In the genomic region with DNA sequence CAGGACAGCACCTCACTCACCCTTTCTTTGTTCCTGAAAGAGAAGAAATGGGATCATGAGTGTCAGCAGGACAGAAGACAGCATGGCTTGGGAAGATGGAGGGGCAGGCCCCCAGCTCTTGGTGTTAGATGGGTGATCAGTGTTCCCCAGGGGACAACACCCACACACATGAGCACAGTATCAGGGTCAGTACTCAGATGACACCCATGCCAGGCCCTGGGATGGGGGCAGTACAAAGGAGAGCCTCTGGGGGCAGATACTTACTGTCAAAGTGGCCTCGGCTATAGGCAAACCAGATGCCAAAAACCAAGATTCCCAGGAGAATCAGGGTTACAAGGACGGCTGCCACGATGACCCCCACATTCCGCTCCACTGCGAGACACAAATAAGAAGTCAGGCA, we compare ENCODE assay signal across 16 cellular contexts. TPM values are rescaled to one million over a fixed set of nuclear protein-coding genes. Genes with fewer than 3 reads are reported as not detected.
A peak's percentile ranks its signal among the peaks of the same experiment; 100 is the strongest.
DNase-seq lines count a peak whose midpoint lies in the region; ATAC-seq and TF ChIP-seq lines count a peak whose summit lies in the region.
"Had no signal": no experiment of that assay in that cellular context is flagged by ENCODE, and none has a peak within 500 bp of the region (broad histone marks: within the 10 kb centered on the region; RNA-seq: fewer than 3 reads in every experiment).

No MANE protein-coding gene starts in this region.

- H3K9me3 Mint-ChIP-seq in memory B cell = no peaks in the 10 kb centered on the region
- H3K9me3 Mint-ChIP-seq in naive thymus-derived CD4-positive, alpha-beta T cell = no peaks in the 10 kb centered on the region
- H3K9me3 Mint-ChIP-seq: CD14-positive monocyte, IgD-negative memory B cell had no signal

- peak overlapping the region; percentile 85 for H3K27ac Mint-ChIP-seq in memory B cell
- no peak overlapping the region for H3K27ac Mint-ChIP-seq in naive thymus-derived CD4-positive, alpha-beta T cell
- H3K27ac Mint-ChIP-seq: IgD-negative memory B cell had no signal

- intact Hi-C loops in naive thymus-derived CD4-positive, alpha-beta T cell (cut with micrococcal nuclease) = no loop called here

- no peak overlapping the region for H3K27ac ChIP-seq in WERI-Rb-1
- H3K27ac ChIP-seq in naive thymus-derived CD4-positive, alpha-beta T cell (ENCODE audit: low read depth, low read length) = no peak overlapping the region
- H3K27ac ChIP-seq: SJSA1 had no signal

- H3K27me3 Mint-ChIP-seq in memory B cell = no peaks in the 10 kb centered on the region
- H3K27me3 Mint-ChIP-seq in naive thymus-derived CD4-positive, alpha-beta T cell = no peaks in the 10 kb centered on the region
- H3K27me3 Mint-ChIP-seq: IgD-negative memory B cell had no signal

- H3K9me3 ChIP-seq in BE2C = no peaks in the 10 kb centered on the region
- H3K9me3 ChIP-seq in WERI-Rb-1 (ENCODE audit: severe bottlenecking) = no peaks in the 10 kb centered on the region
- no peaks in the 10 kb centered on the region for H3K9me3 ChIP-seq in naive thymus-derived CD4-positive, alpha-beta T cell (ENCODE audit: control insufficient read depth in 2 of 3, low read length in 3 of 3)
- H3K9me3 ChIP-seq: SJSA1 had no signal

- H3K36me3 Mint-ChIP-seq in memory B cell = peaks cover 13% of the 10 kb centered on the region
- peaks cover 1 to 41% (median 10%) of the 10 kb centered on the region in 5 donors for H3K36me3 Mint-ChIP-seq in naive thymus-derived CD4-positive, alpha-beta T cell

- TF ChIP-seq CTCF in BE2C (IDR thresholded peaks at IDR 0.05; ENCODE audit: low read depth, low read length) (peak; percentile 13; the same call in 1 of the 2 replicates), WERI-Rb-1 (IDR thresholded peaks at IDR 0.05; ENCODE audit: low read depth, low read length) (0 out of 2 replicates have a peak, but pooled peaks have one; percentile 15), GM20000 (IDR thresholded peaks at IDR 0.05; ENCODE audit: extremely low read depth, missing control alignments) (no peak)

- CTCF ChIA-PET in naive thymus-derived CD4-positive, alpha-beta T cell (lab: Charles Lee) = interaction anchor here (0.9 to 7.8 kb wide), 2 partner anchors 100 to 118 kb away, joined by 3 to 123 read pairs; a partner anchor contains a TSS

- no peaks in the 10 kb centered on the region for H3K4me1 ChIP-seq in BE2C
- H3K4me1 ChIP-seq in naive thymus-derived CD4-positive, alpha-beta T cell (ENCODE audit: control insufficient read depth in 2 of 2, insufficient read depth in 2 of 2, low read length in 2 of 2) = no peaks in the 10 kb centered on the region

- H3K4me3 ChIP-seq in BE2C (ENCODE audit: low read depth, low read length) = no peak overlapping the region
- no peak overlapping the region for H3K4me3 ChIP-seq in WERI-Rb-1 (ENCODE audit: low read depth, low read length)
- H3K4me3 ChIP-seq in naive thymus-derived CD4-positive, alpha-beta T cell (ENCODE audit: low read length) = no peak overlapping the region
- H3K4me3 ChIP-seq: SJSA1 had no signal

- DNase-seq in BE2C = no peak
- no peak for DNase-seq in WERI-Rb-1
- no peak for DNase-seq in memory B cell (ENCODE audit: low spot score in 2 of 2)
- DNase-seq in naive thymus-derived CD4-positive, alpha-beta T cell = no peak
- no peak for DNase-seq in GM20000 (ENCODE audit: low spot score)
- no peak for DNase-seq in erythroblast (lab: John Stamatoyannopoulos, UW)
- DNase-seq: COR-L47, GOT3, NCI-H1436, NCI-H2029 treated with DMSO at 0.1 percent for 48 hours, NCI-H524, RPMI8226 had no signal

- H3K4me1 Mint-ChIP-seq in memory B cell = peaks cover 5% of the 10 kb centered on the region
- peaks cover 6 to 12% (median 9%) of the 10 kb centered on the region in 7 donors for H3K4me1 Mint-ChIP-seq in naive thymus-derived CD4-positive, alpha-beta T cell

- H3K27me3 ChIP-seq in BE2C (no peaks in the 10 kb centered on the region), WERI-Rb-1 (ENCODE audit: insufficient read depth, low read depth, severe bottlenecking) (no peaks in the 10 kb centered on the region)
- H3K27me3 ChIP-seq in naive thymus-derived CD4-positive, alpha-beta T cell (ENCODE audit: control insufficient read depth in 2 of 2, insufficient read depth in 2 of 2, low read length in 2 of 2) = no peaks in the 10 kb centered on the region
- H3K27me3 ChIP-seq: SJSA1 had no signal

- no peak for TF ChIP-seq POLR2A in erythroblast (IDR thresholded peaks at IDR 0.05; ENCODE audit: low read length)

- no peaks in the 10 kb centered on the region for H3K36me3 ChIP-seq in BE2C
- H3K36me3 ChIP-seq in WERI-Rb-1 = peaks cover 58% of the 10 kb centered on the region
- H3K36me3 ChIP-seq in naive thymus-derived CD4-positive, alpha-beta T cell (ENCODE audit: control insufficient read depth in 2 of 3, insufficient read depth in 3 of 3, low read length in 3 of 3) = peaks cover 0 to 33% (median 12%) of the 10 kb centered on the region in 3 experiments
- H3K36me3 ChIP-seq: SJSA1 had no signal

- ATAC-seq in memory B cell (ENCODE audit: low read depth) = no peak
- ATAC-seq in naive thymus-derived CD4-positive, alpha-beta T cell = no peak

- POLR2A ChIA-PET in naive thymus-derived CD4-positive, alpha-beta T cell (lab: Charles Lee) = interaction anchor here (0.9 kb wide), 1 partner anchor 99 kb away, joined by 5 read pairs; a partner anchor contains a TSS

- no peak overlapping the region for H3K4me3 Mint-ChIP-seq in memory B cell
- H3K4me3 Mint-ChIP-seq in naive thymus-derived CD4-positive, alpha-beta T cell = no peak overlapping the region
- H3K4me3 Mint-ChIP-seq: IgD-negative memory B cell had no signal

RNA-seq across cellular contexts. Expression of a gene that starts 21.6 kb away (rescaled TPM):
- 0.54 TPM for polyA plus RNA-seq in BE2C (2012; ENCODE audit: insufficient read depth, insufficient read length, low read depth)
- 10 to 100 TPM; 11.3 to 23.7 (median 16.5) TPM for total RNA-seq in naive thymus-derived CD4-positive, alpha-beta T cell
- 10 to 100 TPM; 12.7 to 14.4 TPM for polyA plus RNA-seq in naive thymus-derived CD4-positive, alpha-beta T cell

RNA-seq across cellular contexts. Expression of a gene that starts 39.4 kb away (rescaled TPM):
- not detected for polyA plus RNA-seq in BE2C (2012; ENCODE audit: insufficient read depth, insufficient read length, low read depth)
- 10 to 100 TPM; 49.8 to 84.0 (median 58.2) TPM for total RNA-seq in naive thymus-derived CD4-positive, alpha-beta T cell
- 100 to 1,000 TPM; 349 to 494 TPM for polyA plus RNA-seq in naive thymus-derived CD4-positive, alpha-beta T cell

RNA-seq across cellular contexts. Expression of a gene that starts 44.8 kb away (rescaled TPM):
- not detected for polyA plus RNA-seq in BE2C (2012; ENCODE audit: insufficient read depth, insufficient read length, low read depth)
- not detected for total RNA-seq in naive thymus-derived CD4-positive, alpha-beta T cell
- polyA plus RNA-seq in naive thymus-derived CD4-positive, alpha-beta T cell = not detected
- total RNA-seq: HT-29, SJSA1 had no signal
- polyA plus RNA-seq: CD14-positive monocyte, IgD-negative memory B cell had no signal

RNA-seq across cellular contexts. Expression of a gene that starts 46.4 kb away (rescaled TPM):
- 83.8 TPM for polyA plus RNA-seq in BE2C (2012; ENCODE audit: insufficient read depth, insufficient read length, low read depth)
- total RNA-seq in naive thymus-derived CD4-positive, alpha-beta T cell = 100 to 1,000 TPM in 1 of 5 experiments, 10 to 100 TPM in 4; 71.6 to 115 (median 91.7) TPM
- 1 to 10 TPM; 3.9 to 5.5 TPM for polyA plus RNA-seq in naive thymus-derived CD4-positive, alpha-beta T cell
